In the genomic region with DNA sequence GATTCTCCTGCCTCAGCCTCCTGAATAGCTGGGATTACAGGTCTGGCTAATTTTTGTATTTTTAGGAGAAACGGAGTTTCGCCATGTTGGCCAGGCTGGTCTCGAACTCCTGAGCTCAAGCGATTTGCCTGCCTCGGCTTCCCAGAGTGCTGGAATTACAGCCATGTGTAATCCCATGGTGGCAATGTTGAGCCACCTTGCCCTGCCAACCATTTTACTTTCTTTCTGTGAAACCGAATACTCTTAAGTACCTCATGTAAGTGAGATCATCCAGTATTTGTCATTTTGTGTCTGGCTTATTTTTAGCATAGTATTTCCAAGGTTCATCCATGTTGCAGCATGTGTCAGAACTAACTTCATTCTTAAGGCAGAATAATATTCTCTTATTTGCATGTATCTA, we compare ENCODE assay signal across 8 cellular contexts. TPM values are rescaled to one million over a fixed set of nuclear protein-coding genes. Genes with fewer than 3 reads are reported as not detected.
A peak's percentile ranks its signal among the peaks of the same experiment; 100 is the strongest.
DNase-seq lines count a peak whose midpoint lies in the region; ATAC-seq, FAIRE-seq and TF ChIP-seq lines count a peak whose summit lies in the region.

No MANE protein-coding gene starts in this region.

- CTCF ChIA-PET in A673 (lab: Charles Lee), result no interaction called here
- CTCF ChIA-PET in GM12878 (lab: Yijun Ruan, JAX), result interaction anchor here (0.6 kb wide), 1 partner anchor 9 kb away, joined by 3 read pairs; no protein-coding TSS in a partner anchor

- H3K27me3 Mint-ChIP-seq in mesothelial cell of epicardium (ENCODE audit: low read depth), result no peaks in the 10 kb centered on the region

- H3K27ac ChIP-seq in A673 (ENCODE audit: low read depth, low read length, poor library complexity, severe bottlenecking), result no peak overlapping the region
- peak overlapping the region; percentile 62; the same call in 1 of the 2 replicates for H3K27ac ChIP-seq in HUES64 (ENCODE audit: low read depth, low read length)
- H3K27ac ChIP-seq in GM12878 (ENCODE audit: control insufficient read depth, insufficient read depth), result no peak overlapping the region

- DNase-seq in A673 (ENCODE audit: low spot score) (no peak), GM12878 (ENCODE audit: low read depth, low spot score) (no peak), mesothelial cell of epicardium (ENCODE audit: low spot score in 2 of 2, unreplicated experiment in 2 of 2) (no peak), activated gamma-delta T cell treated with Interleukin-2 at 50 U/mL for 16 hours (no peak)

- no peak for ATAC-seq in GM12878
- no peak for ATAC-seq in HG02852 (IDR thresholded peaks at IDR 0.05; ENCODE audit: unreplicated experiment)
- no peak for ATAC-seq in GM18867 (IDR thresholded peaks at IDR 0.05; ENCODE audit: unreplicated experiment)
- no peak for ATAC-seq in GM21515 (IDR thresholded peaks at IDR 0.05; ENCODE audit: unreplicated experiment)

- peak overlapping the region; percentile 91 for H3K27ac Mint-ChIP-seq in mesothelial cell of epicardium

- in situ Hi-C loops in GM12878 (cut with MboI), result no loop called here

- no peak for TF ChIP-seq POLR2A in GM12878 (IDR thresholded peaks at IDR 0.05; ENCODE audit: low read depth, low read length)

- no peak overlapping the region for H3K4me3 Mint-ChIP-seq in mesothelial cell of epicardium

- no peak overlapping the region for H2AFZ ChIP-seq in GM12878 (ENCODE audit: control insufficient read depth, low read depth, low read length)

- peaks cover 50% of the 10 kb centered on the region for H3K4me1 ChIP-seq in A673 (ENCODE audit: insufficient read depth, low read length, poor library complexity, severe bottlenecking)
- peaks cover 71% of the 10 kb centered on the region for H3K4me1 ChIP-seq in HUES64 (ENCODE audit: insufficient read depth, low read length)
- H3K4me1 ChIP-seq in GM12878 (ENCODE audit: control insufficient read depth, insufficient read depth, low read length), result peaks cover 47% of the 10 kb centered on the region

- H3K36me3 ChIP-seq in A673 (ENCODE audit: insufficient read depth, low read length, poor library complexity, severe bottlenecking) (peaks cover 8% of the 10 kb centered on the region), HUES64 (ENCODE audit: insufficient read depth, low read length) (peaks cover 8% of the 10 kb centered on the region), GM12878 (ENCODE audit: control insufficient read depth in 2 of 2, insufficient read depth in 2 of 2, low read length in 1 of 2) (peaks cover 2 to 10% of the 10 kb centered on the region in 2 experiments; a peak in 3 of 4 replicates)

- peaks cover 36% of the 10 kb centered on the region for H4K20me1 ChIP-seq in GM12878 (ENCODE audit: control insufficient read depth, insufficient read depth)

- H3K9me3 ChIP-seq in A673 (ENCODE audit: low read depth, low read length, poor library complexity, severe bottlenecking), result no peaks in the 10 kb centered on the region
- no peaks in the 10 kb centered on the region for H3K9me3 ChIP-seq in HUES64 (ENCODE audit: insufficient read depth, low read depth, low read length)
- no peaks in the 10 kb centered on the region for H3K9me3 ChIP-seq in GM12878 (replicated peaks; ENCODE audit: control insufficient read depth, insufficient read depth, low read length)

- no peak for TF ChIP-seq EP300 in GM12878 (IDR thresholded peaks at IDR 0.05; ENCODE audit: borderline replicate concordance in 1 of 2, control insufficient read depth in 1 of 2, low read depth in 2 of 2, low read length in 2 of 2)

- intact Hi-C loops in A673 (cut with micrococcal nuclease; ENCODE audit: unreplicated experiment) (no loop called here), GM12878 (cut with micrococcal nuclease; ENCODE audit: unreplicated experiment) (no loop called here)

- WGBS in HUES64, result 90% methylated on average over 6 of the region's 6 CpGs
- WGBS in GM12878 (ENCODE audit: insufficient coverage, insufficient replicate concordance, low lambda C conversion rate, missing lambda C conversion rate), result 82% methylated on average over 6 of the region's 6 CpGs

- TF ChIP-seq CTCF in A673 (conservative IDR thresholded peaks at IDR 0.05; ENCODE audit: low read depth, low read length) (0 out of 2 replicates have a peak, but pooled peaks have one; percentile 10), GM12878 (IDR thresholded peaks at IDR 0.05 in 2 of 3, conservative IDR thresholded peaks at IDR 0.05 in 1 of 3; ENCODE audit: control insufficient read depth in 2 of 3, extremely low read depth in 1 of 3, insufficient read depth in 1 of 3, low read depth in 3 of 3, low read length in 3 of 3) (no peak), mesothelial cell of epicardium (IDR thresholded peaks at IDR 0.05; ENCODE audit: unreplicated experiment) (no peak)

- H3K9ac ChIP-seq in HUES64 (ENCODE audit: low read depth, low read length) (no peak overlapping the region), GM12878 (ENCODE audit: control insufficient read depth, insufficient read depth, low read length) (no peak overlapping the region)

- H3K36me3 Mint-ChIP-seq in mesothelial cell of epicardium, result no peaks in the 10 kb centered on the region

- no peak for TF ChIP-seq RAD21 in GM12878 (IDR thresholded peaks at IDR 0.05; ENCODE audit: insufficient read depth, low read depth, low read length)

- RAD21 ChIA-PET in GM12878 (lab: Charles Lee; ENCODE audit: unreplicated experiment), result no interaction called here

- POLR2A ChIA-PET in A673 (lab: Charles Lee; ENCODE audit: low non-redundant PET) (interaction anchor here (0.5 kb wide), 1 partner anchor 61 kb away, joined by 7 read pairs; no protein-coding TSS in a partner anchor), GM12878 (lab: Charles Lee) (interaction anchor here (1.1 kb wide), 1 partner anchor 10 kb away, joined by 5 read pairs; no protein-coding TSS in a partner anchor)

- H3K9me3 Mint-ChIP-seq in mesothelial cell of epicardium, result no peaks in the 10 kb centered on the region

- peak overlapping the region; percentile 69 for H3K4me2 ChIP-seq in GM12878 (ENCODE audit: control insufficient read depth, insufficient read depth)

- H3K4me3 ChIP-seq in A673 (ENCODE audit: low read depth, low read length, poor library complexity, severe bottlenecking) (no peak overlapping the region), HUES64 (ENCODE audit: low read length) (peak overlapping the region; percentile 3; the same call in 1 of the 2 replicates), GM12878 (no peak overlapping the region)

- BruUV-seq in A673 (replicated peaks; lab: Mats Ljungman, UMichigan), result no TSS peak
- BruUV-seq in GM12878 (replicated peaks; lab: Mats Ljungman, UMichigan), result no TSS peak

- H3K27me3 ChIP-seq in A673 (replicated peaks; ENCODE audit: insufficient read depth, low read depth, low read length, poor library complexity) (no peaks in the 10 kb centered on the region), HUES64 (ENCODE audit: insufficient read depth, low read length) (no peaks in the 10 kb centered on the region), GM12878 (replicated peaks in 1 of 2; ENCODE audit: control insufficient read depth in 2 of 2, insufficient read depth in 2 of 2, low read length in 1 of 2) (no peaks in the 10 kb centered on the region)

- SMC1A ChIA-PET in GM12878 (lab: Charles Lee; ENCODE audit: uncharacterized antibody, unreplicated experiment), result no interaction called here

- peaks cover 73% of the 10 kb centered on the region for H3K4me1 Mint-ChIP-seq in mesothelial cell of epicardium

- no peak for FAIRE-seq in GM12878 (lab: Jason Lieb, UNC)

- peaks cover 96% of the 10 kb centered on the region for H3K79me2 ChIP-seq in GM12878 (ENCODE audit: control insufficient read depth, insufficient read depth, low read length)

RNA-seq across cellular contexts. Expression of gene PRRC2B, which starts 8.2 kb away (rescaled TPM):
- total RNA-seq in A673 (2021) (317 and 318 TPM in 2 replicates), GM12878 (2014; rRNA removed) (27.8 and 32.0 TPM in 2 replicates), GM12878 (2014; rRNA removed; fragmentation: Illumina TruSeq; extraction: Trizol) (21.2 and 21.6 TPM in 2 replicates), GM12878 (2021) (150 and 155 TPM in 2 replicates), mesothelial cell of epicardium (495 to 505 TPM (median 497 TPM) in 3 replicates)
- 85.6 TPM for polyA plus RNA-seq in HUES64 (2013, experiment 1 of 2)
- 111 TPM for polyA plus RNA-seq in HUES64 (2013, experiment 2 of 2)
- 179 and 186 TPM in 2 replicates for total RNA-seq in GM12878 (2013; cell fraction: nucleolus; rRNA removed)
- 45.8 TPM for polyA plus RNA-seq in GM12878 (2011; ENCODE audit: low read depth)
- polyA plus RNA-seq in GM12878 (2011; rRNA removed) (17.9 and 24.9 TPM in 2 replicates), GM12878 (2014; fragmentation: Illumina TruSeq; extraction: Trizol) (48.9 and 66.0 TPM in 2 replicates), GM12878 (2014; fragmentation: Nextera tagmentation; extraction: Ambion mirVana) (1 to 10 TPM in 1 of 2 experiments, under 1 TPM in 1; 0.84 to 2.0 TPM), GM12878 (2014; rRNA removed) (57.6 and 67.4 TPM in 2 replicates), GM12878 (2016; fragmentation: Nextera tagmentation; extraction: Ambion mirVana) (10 to 100 TPM; 28.0 to 29.3 TPM)
- 21.0 and 25.4 TPM in 2 replicates for polyA plus RNA-seq in GM12878 (2011; cell fraction: cytosol; rRNA removed)
- 79.4 and 91.6 TPM in 2 replicates for polyA plus RNA-seq in GM12878 (2011; cell fraction: nucleus; rRNA removed)
- 53.4 and 80.1 TPM in 2 replicates for polyA plus RNA-seq in GM12878 (2012)
- 55.0 and 58.4 TPM in 2 replicates for polyA minus RNA-seq in GM12878 (2011; rRNA and poly(A)+ RNA removed)
- 24.6 and 29.8 TPM in 2 replicates for polyA minus RNA-seq in GM12878 (2011; cell fraction: cytosol; rRNA and poly(A)+ RNA removed)
- polyA minus RNA-seq in GM12878 (2011; cell fraction: nucleus; rRNA and poly(A)+ RNA removed), result 19.6 and 36.2 TPM in 2 replicates
